24 cellular contexts compared by ENCODE assay signal in genomic region chr10:782751-783648, GRCh38.
DNase-seq lines count a peak whose midpoint lies in the region; ATAC-seq, FAIRE-seq and TF ChIP-seq lines count a peak whose summit lies in the region.
"Had no signal": no experiment of that assay in that cellular context is flagged by ENCODE, and none has a peak within 500 bp of the region (broad histone marks: within the 10 kb centered on the region; RNA-seq: fewer than 3 reads in every experiment).

No MANE protein-coding gene starts in this region.

- peak overlapping the region; percentile 17 for H2AK5ac ChIP-seq in IMR-90 (ENCODE audit: low read depth, low read length)

- H3K27me3 ChIP-seq in IMR-90 (ENCODE audit: control insufficient read depth, insufficient read depth, low read length) (peaks cover 2% of the 10 kb centered on the region; the same call in 1 of the 2 replicates), gastrocnemius medialis (no peaks in the 10 kb centered on the region)

- no peak overlapping the region; a peak in 1 of 4 replicates for H4K8ac ChIP-seq in IMR-90 (ENCODE audit: low read depth in 2 of 2, low read length in 2 of 2)

- H3K23ac ChIP-seq in IMR-90 (ENCODE audit: low read depth, low read length) = no peak overlapping the region

- ATAC-seq in IMR-90 (ENCODE audit: low read depth) = no peak
- ATAC-seq in gastrocnemius medialis = no peak
- ATAC-seq in HG03342 (IDR thresholded peaks at IDR 0.05; ENCODE audit: unreplicated experiment) = no peak
- ATAC-seq: left lung, mucosa of descending colon, T-cell had no signal

- dilution Hi-C loops in IMR-90 (cut with HindIII; ENCODE audit: low sequenced_read_pairs, unreplicated experiment) = no loop called here

- no peak overlapping the region for H3K14ac ChIP-seq in IMR-90 (replicated peaks; ENCODE audit: low read depth, low read length)

- in situ Hi-C loops in IMR-90 (cut with MboI; ENCODE audit: low sequenced_read_pairs) (no loop called here), gastrocnemius medialis (cut with MboI; ENCODE audit: low sequenced_read_pairs in 4 of 4) (loop anchor here in 3 of 4 donors (25.0 kb wide), 2 partner anchors 196 to 271 kb away; no protein-coding TSS in a partner anchor)

- H4K91ac ChIP-seq in IMR-90 (ENCODE audit: insufficient read depth, low read depth, low read length) = no peak overlapping the region

- peak overlapping the region; percentile 56; the same call in 1 of the 2 replicates for H3K4ac ChIP-seq in IMR-90 (ENCODE audit: low read depth, low read length)

- H3K4me2 ChIP-seq in IMR-90 (ENCODE audit: low read depth, low read length) = no peak overlapping the region

- H3K18ac ChIP-seq in IMR-90 (ENCODE audit: low read depth, low read length) = no peak overlapping the region

- TF ChIP-seq POLR2A in IMR-90 (IDR thresholded peaks at IDR 0.05; ENCODE audit: low read depth, low read length) (no peak), gastrocnemius medialis (IDR thresholded peaks at IDR 0.05) (no peak)

- TF ChIP-seq CTCF in GM10248 (IDR thresholded peaks at IDR 0.05; ENCODE audit: control extremely low read depth, extremely low read depth, low read depth, missing control alignments) (no peak), IMR-90 (conservative IDR thresholded peaks at IDR 0.05; ENCODE audit: low read depth, low read length) (no peak), kidney (IDR thresholded peaks at IDR 0.05; ENCODE audit: borderline replicate concordance, extremely low read depth, insufficient read depth) (no peak), gastrocnemius medialis (IDR thresholded peaks at IDR 0.05 in 4 of 5, conservative IDR thresholded peaks at IDR 0.05 in 1 of 5) (no peak)

- no TSS peak for BruUV-seq in IMR-90 (replicated peaks; lab: Mats Ljungman, UMichigan)

- H2BK5ac ChIP-seq in IMR-90 (ENCODE audit: low read depth, low read length, poor library complexity, severe bottlenecking) = no peak overlapping the region

- 92% methylated on average over 8 of the region's 32 CpGs; no CpG with 5 or more reads in 1 of the 2 experiments for WGBS in IMR-90 (ENCODE audit: extremely low coverage in 2 of 2, insufficient read length in 1 of 2), 2 experiments

- H3K36me3 ChIP-seq in IMR-90 (ENCODE audit: control insufficient read depth, insufficient read depth, low read length) (no peaks in the 10 kb centered on the region), kidney (ENCODE audit: control insufficient read depth in 1 of 2, insufficient read depth in 2 of 2, low read length in 2 of 2) (no peaks in the 10 kb centered on the region), gastrocnemius medialis (no peaks in the 10 kb centered on the region)
- H3K36me3 ChIP-seq: esophagus muscularis mucosa, left lung, neutrophil had no signal

- H3K79me1 ChIP-seq in IMR-90 (ENCODE audit: low read depth in 1 of 2, low read length in 2 of 2) = no peaks in the 10 kb centered on the region

- no peak overlapping the region for H3K27ac ChIP-seq in IMR-90 (ENCODE audit: insufficient read depth, low read length)
- no peak overlapping the region for H3K27ac ChIP-seq in kidney (ENCODE audit: low read depth in 2 of 2, low read length in 2 of 2)
- H3K27ac ChIP-seq in gastrocnemius medialis = no peak overlapping the region
- H3K27ac ChIP-seq: esophagus muscularis mucosa, left lung, neutrophil had no signal

- peak overlapping the region; percentile 19 for H2AFZ ChIP-seq in IMR-90 (replicated peaks; ENCODE audit: low read length, poor library complexity)

- CTCF ChIA-PET in GM10248 (lab: Yijun Ruan, JAX) = interaction anchor here (1.1 kb wide), 1 partner anchor 9 kb away, joined by 3 read pairs; no protein-coding TSS in a partner anchor
- CTCF ChIA-PET in IMR-90 (lab: Yijun Ruan, JAX) = no interaction called here

- H2BK20ac ChIP-seq in IMR-90 (ENCODE audit: low read depth, low read length) = no peak overlapping the region

- H3K4me3 ChIP-seq in IMR-90 (ENCODE audit: insufficient read depth, low read depth, low read length) = no peak overlapping the region
- no peak overlapping the region for H3K4me3 ChIP-seq in kidney (ENCODE audit: low read length in 2 of 2)
- no peak overlapping the region for H3K4me3 ChIP-seq in gastrocnemius medialis
- H3K4me3 ChIP-seq: esophagus muscularis mucosa, left lung, mucosa of descending colon had no signal

- TF ChIP-seq RAD21 in IMR-90 (IDR thresholded peaks at IDR 0.05; ENCODE audit: low read length) = no peak

- peak overlapping the region; percentile 61 for H2AK9ac ChIP-seq in IMR-90 (replicated peaks; ENCODE audit: low read depth, low read length, poor library complexity)

- intact Hi-C loops in IMR-90 (cut with micrococcal nuclease) (no loop called here), kidney (cut with DNase I) (no loop called here), gastrocnemius medialis (cut with DNase I; ENCODE audit: low total_unique reads) (no loop called here)

- H3K56ac ChIP-seq in IMR-90 (ENCODE audit: extremely low read depth, insufficient read depth, low read length) = no peak overlapping the region

- H2BK120ac ChIP-seq in IMR-90 (ENCODE audit: low read depth, low read length) = no peak overlapping the region

- FAIRE-seq in kidney (lab: Jason Lieb, UNC) = no peak

- no peaks in the 10 kb centered on the region for H3K9me3 ChIP-seq in IMR-90 (ENCODE audit: control insufficient read depth, insufficient read depth, low read length)
- H3K9me3 ChIP-seq in kidney (ENCODE audit: control insufficient read depth in 1 of 2, low read length in 2 of 2) = no peaks in the 10 kb centered on the region
- H3K9me3 ChIP-seq in gastrocnemius medialis = no peaks in the 10 kb centered on the region
- H3K9me3 ChIP-seq: esophagus muscularis mucosa, left lung, mucosa of descending colon, neutrophil had no signal

- H4K20me1 ChIP-seq in IMR-90 (ENCODE audit: insufficient read depth, low read length) = no peaks in the 10 kb centered on the region

- H3K4me1 ChIP-seq in IMR-90 (ENCODE audit: control insufficient read depth, insufficient read depth, low read length) (peaks cover 5% of the 10 kb centered on the region), kidney (ENCODE audit: control insufficient read depth in 1 of 2, insufficient read depth in 1 of 2, low read depth in 1 of 2, low read length in 2 of 2) (no peaks in the 10 kb centered on the region), gastrocnemius medialis (peaks cover 0 to 10% of the 10 kb centered on the region in 2 donors)

- no peak overlapping the region for H2BK15ac ChIP-seq in IMR-90 (ENCODE audit: low read depth, low read length)

- H3K9ac ChIP-seq in IMR-90 (ENCODE audit: low read depth, low read length) (no peak overlapping the region), kidney (ENCODE audit: low read length in 2 of 2) (no peak overlapping the region)

- peak; percentile 8 for DNase-seq in GM10248 (ENCODE audit: extremely low spot score)
- no peak for DNase-seq in IMR-90
- peak; percentile 61 for DNase-seq in kidney
- peak; percentile 46 for DNase-seq in retina
- no peak for DNase-seq in gastrocnemius medialis
- DNase-seq in NCI-H446 (lab: John Stamatoyannopoulos, UW) = no peak
- no peak for DNase-seq in CD1c-positive myeloid dendritic cell (ENCODE audit: extremely low spot score)
- DNase-seq: activated naive CD4-positive, alpha-beta T cell treated with anti-CD3 and anti-CD28 coated beads, Interleukin-2, amount 10 ng/mL, durations not matched to agents 7 days and 5 days; activated T-cell treated with anti-CD3 and anti-CD28 coated beads, Interleukin-2, amount 50 U/mL, for 1 hour; cerebellar nuclear complex; COR-L47; effector CD8-positive, alpha-beta T cell; KBM-7; NCI-H146; NCI-H774; OCI-M1; Right ventricle myocardium superior; stimulated activated CD4-positive, alpha-beta T cell treated with anti-CD3 and anti-CD28 coated beads, Interleukin-12 subunit alpha, Interleukin-12 subunit beta, amount 100 ng/mL, for 4 hours had no signal

- H3K9me1 ChIP-seq in IMR-90 (ENCODE audit: insufficient read depth, low read length) = no peaks in the 10 kb centered on the region

- POLR2A ChIA-PET in GM10248 (lab: Yijun Ruan, JAX) (no interaction called here), IMR-90 (lab: Charles Lee; ENCODE audit: unreplicated experiment) (no interaction called here)

- H4K5ac ChIP-seq in IMR-90 (ENCODE audit: low read depth, low read length) = no peak overlapping the region

TF ChIP-seq in IMR-90, 13 proteins besides CTCF, POLR2A, EP300 and RAD21:
- TF ChIP-seq CHD1 (IDR thresholded peaks at IDR 0.05; ENCODE audit: low read depth, low read length) (no peak), MAFK (IDR thresholded peaks at IDR 0.05; ENCODE audit: low read depth, low read length) (no peak)

Comparison
In these comparisons a context has a peak if more than half of its experiments do, and no peak if none do; other contexts are left out.
1. DNase-seq: peak in GM10248 (single experiment), kidney (single experiment) and retina (single experiment); none in IMR-90 (single experiment), gastrocnemius medialis (0 of 2), NCI-H446 (0 of 2) and CD1c-positive myeloid dendritic cell (single experiment).